Comparison of ENCODE assay signal across 1 cellular context in the genomic region with DNA sequence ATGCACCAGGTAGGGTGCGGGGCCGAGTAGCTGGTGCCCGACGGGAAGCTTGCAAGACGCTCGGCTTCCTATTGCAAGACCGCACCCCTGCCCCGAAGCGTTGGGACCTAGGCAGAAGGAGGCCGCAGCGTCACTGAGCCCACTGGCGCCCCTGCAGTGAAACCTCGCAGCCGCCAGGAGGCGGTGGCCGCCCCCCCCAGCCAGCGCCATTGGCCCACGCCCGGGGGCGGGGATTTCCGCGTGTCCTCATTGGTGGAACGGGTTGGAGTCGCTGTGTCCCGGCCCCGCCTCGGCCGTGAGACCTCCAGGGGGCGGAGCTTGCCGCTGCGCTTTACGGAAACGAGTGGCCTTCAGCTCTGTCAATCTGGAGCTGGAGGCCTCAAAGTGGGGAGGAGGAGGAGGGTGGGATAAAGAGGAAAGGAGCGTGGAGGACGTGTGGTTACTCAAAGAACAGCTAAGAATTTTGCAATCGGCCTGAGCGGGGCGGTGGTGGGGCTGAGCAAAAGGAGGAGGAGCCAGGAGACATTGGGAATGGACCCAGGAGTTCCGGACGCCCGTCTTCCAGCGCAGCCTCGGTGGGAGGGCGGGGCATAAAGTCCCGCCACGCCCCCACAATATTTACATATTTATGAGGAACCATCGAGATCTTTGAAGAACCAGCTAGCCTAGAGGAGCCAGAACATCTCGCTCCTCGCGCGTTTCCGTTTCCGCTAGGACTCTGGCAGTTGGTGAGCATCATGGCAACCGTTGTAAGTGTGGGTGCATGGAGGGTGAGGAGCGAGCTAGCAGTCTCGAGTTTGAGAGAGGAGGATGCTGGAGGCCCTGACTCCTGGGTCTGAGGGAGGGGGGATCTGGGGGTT.
A peak's percentile ranks its signal among the peaks of the same experiment; 100 is the strongest.
TF ChIP-seq lines count a peak whose summit lies in the region.

GYS1 (minus strand) TSS at position 135 of the 860 bp plus-strand sequence. CDS start 197 bp downstream, outside the sequence.
RUVBL2 (plus strand) TSS at position 713 of the 860 bp plus-strand sequence; CDS start at position 738, 25 bp downstream.

TF ChIP-seq in H1, 55 proteins besides CTCF, POLR2A, EP300 and RAD21 (continues in another document):
- TF ChIP-seq JUND (IDR thresholded peaks at IDR 0.05; ENCODE audit: low read length), result no peak
- no peak for TF ChIP-seq CBX5 (IDR thresholded peaks at IDR 0.05; ENCODE audit: low read depth, low read length)
- TF ChIP-seq GABPA (IDR thresholded peaks at IDR 0.05; ENCODE audit: borderline replicate concordance, insufficient read depth, low read length), result peak; percentile 92
- no peak for TF ChIP-seq SIX5 (IDR thresholded peaks at IDR 0.05; ENCODE audit: low read depth, low read length)
- TF ChIP-seq YY1 (IDR thresholded peaks at IDR 0.05; ENCODE audit: low read depth, low read length), result peak; percentile 88
- TF ChIP-seq RNF2 (IDR thresholded peaks at IDR 0.05; ENCODE audit: borderline replicate concordance, low read depth, low read length, missing control alignments, poor library complexity, severe bottlenecking), result no peak
- TF ChIP-seq NRF1 (IDR thresholded peaks at IDR 0.05; ENCODE audit: low read depth, low read length), result no peak
- TF ChIP-seq EZH2 (IDR thresholded peaks at IDR 0.05; ENCODE audit: low read depth, low read length, severe bottlenecking), result no peak
- peak; percentile 70; the same call in 1 of the 2 replicates for TF ChIP-seq CHD2 (IDR thresholded peaks at IDR 0.05; ENCODE audit: low read length)
- TF ChIP-seq HDAC6 (IDR thresholded peaks at IDR 0.05; ENCODE audit: low read depth, low read length), result no peak
- TF ChIP-seq MAFK (IDR thresholded peaks at IDR 0.05; ENCODE audit: low read depth, low read length), result no peak
- no peak for TF ChIP-seq RXRA (IDR thresholded peaks at IDR 0.05; ENCODE audit: insufficient read depth, low read depth, low read length)
- TF ChIP-seq CBX8 (IDR thresholded peaks at IDR 0.05; ENCODE audit: borderline replicate concordance, low read depth, low read length), result no peak
- TF ChIP-seq GTF2F1 (IDR thresholded peaks at IDR 0.05; ENCODE audit: borderline replicate concordance, low read depth, low read length), result no peak
- TF ChIP-seq BACH1 (IDR thresholded peaks at IDR 0.05; ENCODE audit: low read length), result peak; percentile 64; the same call in 1 of the 2 replicates
- no peak for TF ChIP-seq JUN (IDR thresholded peaks at IDR 0.05; ENCODE audit: low read depth, low read length)
- peak; percentile 93 for TF ChIP-seq POLR2AphosphoS5 (IDR thresholded peaks at IDR 0.05; ENCODE audit: low read depth, low read length)
- TF ChIP-seq SUZ12 (IDR thresholded peaks at IDR 0.05; ENCODE audit: low read length), result no peak
- peak; percentile 75 for TF ChIP-seq TBP (IDR thresholded peaks at IDR 0.05; ENCODE audit: low read depth, low read length)
- TF ChIP-seq, protein P1, sequence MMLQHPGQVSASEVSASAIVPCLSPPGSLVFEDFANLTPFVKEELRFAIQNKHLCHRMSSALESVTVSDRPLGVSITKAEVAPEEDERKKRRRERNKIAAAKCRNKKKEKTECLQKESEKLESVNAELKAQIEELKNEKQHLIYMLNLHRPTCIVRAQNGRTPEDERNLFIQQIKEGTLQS (IDR thresholded peaks at IDR 0.05; ENCODE audit: insufficient read depth, low read depth, low read length), result no peak
- peak; percentile 52 to 67; a peak in 1 of 4 replicates for TF ChIP-seq SIN3A (conservative IDR thresholded peaks at IDR 0.05 in 1 of 2, IDR thresholded peaks at IDR 0.05 in 1 of 2; ENCODE audit: low read depth in 1 of 2, low read length in 2 of 2)
- TF ChIP-seq NANOG (IDR thresholded peaks at IDR 0.05; ENCODE audit: insufficient read depth, low read depth, low read length, poor library complexity, severe bottlenecking), result no peak
- no peak for TF ChIP-seq ZNF274 (IDR thresholded peaks at IDR 0.05; ENCODE audit: borderline replicate concordance, extremely low read depth, low read length)
- TF ChIP-seq CTBP2 (IDR thresholded peaks at IDR 0.05; ENCODE audit: borderline replicate concordance, insufficient read depth, insufficient read length, low read length), result no peak
- peak; percentile 75 for TF ChIP-seq CREB1 (IDR thresholded peaks at IDR 0.05)
- no peak for TF ChIP-seq BCL11A (IDR thresholded peaks at IDR 0.05; ENCODE audit: low read depth in 2 of 2, low read length in 2 of 2)
- TF ChIP-seq, protein P2, sequence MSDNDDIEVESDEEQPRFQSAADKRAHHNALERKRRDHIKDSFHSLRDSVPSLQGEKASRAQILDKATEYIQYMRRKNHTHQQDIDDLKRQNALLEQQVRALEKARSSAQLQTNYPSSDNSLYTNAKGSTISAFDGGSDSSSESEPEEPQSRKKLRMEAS (IDR thresholded peaks at IDR 0.05), result peak; percentile 24; the same call in 1 of the 2 replicates
- no peak for TF ChIP-seq RBBP5 (IDR thresholded peaks at IDR 0.05; ENCODE audit: borderline replicate concordance, low read depth, low read length)
- peak; percentile 91 for TF ChIP-seq SP1 (IDR thresholded peaks at IDR 0.05; ENCODE audit: low read depth, low read length)
- TF ChIP-seq TEAD4 (IDR thresholded peaks at IDR 0.05; ENCODE audit: low read depth, low read length), result no peak
- TF ChIP-seq EGR1 (IDR thresholded peaks at IDR 0.05; ENCODE audit: borderline replicate concordance, low read depth, low read length), result peak; percentile 62
- TF ChIP-seq PHF8 (conservative IDR thresholded peaks at IDR 0.05; ENCODE audit: low read depth, low read length), result peak; percentile 76
- TF ChIP-seq CHD1 (IDR thresholded peaks at IDR 0.05; ENCODE audit: low read depth, low read length), result no peak
- TF ChIP-seq TAF1 (IDR thresholded peaks at IDR 0.05; ENCODE audit: low read depth, low read length), result peak; percentile 89
- peak; percentile 58 for TF ChIP-seq CEBPB (IDR thresholded peaks at IDR 0.05; ENCODE audit: low read depth, low read length)
- peak; percentile 43 for TF ChIP-seq KDM4A (IDR thresholded peaks at IDR 0.05; ENCODE audit: low read depth, low read length, severe bottlenecking)
- no peak; the same call in 1 of the 2 replicates for TF ChIP-seq RFX5 (IDR thresholded peaks at IDR 0.05; ENCODE audit: borderline replicate concordance, low read depth, low read length)
- TF ChIP-seq TAF7 (optimal IDR thresholded peaks at IDR 0.05; ENCODE audit: borderline replicate concordance, low read depth, low read length), result peak; percentile 68
- peak; percentile 49; the same call in 1 of the 2 replicates for TF ChIP-seq E2F6 (IDR thresholded peaks at IDR 0.05)
- no peak for TF ChIP-seq SRF (IDR thresholded peaks at IDR 0.05; ENCODE audit: low read depth, low read length)
- no peak for TF ChIP-seq KDM1A (IDR thresholded peaks at IDR 0.05; ENCODE audit: borderline replicate concordance, low read length)
- TF ChIP-seq HDAC2 (IDR thresholded peaks at IDR 0.05; ENCODE audit: borderline replicate concordance in 1 of 2, low read depth in 2 of 2, low read length in 2 of 2), result peak in 1 of 2 experiments; percentile 42; a peak in 1 of 4 replicates
- TF ChIP-seq TCF12 (IDR thresholded peaks at IDR 0.05; ENCODE audit: low read depth, low read length), result no peak
- TF ChIP-seq CHD7 (IDR thresholded peaks at IDR 0.05; ENCODE audit: insufficient replicate concordance, low read length), result no peak
- no peak for TF ChIP-seq ASH2L (IDR thresholded peaks at IDR 0.05; ENCODE audit: low read length)
- TF ChIP-seq KDM5A (IDR thresholded peaks at IDR 0.05; ENCODE audit: low read length), result peak; percentile 83; the same call in 1 of the 2 replicates
- TF ChIP-seq ATF2 (IDR thresholded peaks at IDR 0.05; ENCODE audit: low read length), result no peak
- peak; percentile 49 for TF ChIP-seq SP2 (IDR thresholded peaks at IDR 0.05; ENCODE audit: low read length)
- TF ChIP-seq BRCA1 (IDR thresholded peaks at IDR 0.05; ENCODE audit: low read depth, low read length), result no peak; the same call in 1 of the 2 replicates
- peak; percentile 89; the same call in 1 of the 2 replicates for TF ChIP-seq SP4 (IDR thresholded peaks at IDR 0.05; ENCODE audit: low read length)
- TF ChIP-seq USF2 (IDR thresholded peaks at IDR 0.05; ENCODE audit: low read length), result no peak
- no peak for TF ChIP-seq FOSL1 (IDR thresholded peaks at IDR 0.05; ENCODE audit: insufficient read depth, low read depth, low read length)
- no peak for TF ChIP-seq SAP30 (IDR thresholded peaks at IDR 0.05; ENCODE audit: insufficient read depth, insufficient replicate concordance, low read length)
